In genomic region chr2:110050222-110050621, GRCh38 we compare ENCODE assay signal across 7 cellular contexts.
DNase-seq lines count a peak whose midpoint lies in the region; ATAC-seq, FAIRE-seq and TF ChIP-seq lines count a peak whose summit lies in the region.
"Not testable (repeated sequence)": the region's sequence is repeated elsewhere in the genome, so short reads cannot be mapped to it uniquely, and the experiment has no call there.

No MANE protein-coding gene starts in this region.

- TF ChIP-seq RAD21 in HCT116 (IDR thresholded peaks at IDR 0.05; ENCODE audit: low read depth): not testable (repeated sequence)

- not testable (repeated sequence) for H3K9ac ChIP-seq in HCT116 (ENCODE audit: low read length); PC-3 (ENCODE audit: low read length); keratinocyte (ENCODE audit: control insufficient read depth, extremely low read depth, insufficient read depth, low read length)

- not testable (repeated sequence) for TF ChIP-seq CTCF in HCT116 (IDR thresholded peaks at IDR 0.05 in 2 of 3, conservative IDR thresholded peaks at IDR 0.05 in 1 of 3; ENCODE audit: borderline replicate concordance in 1 of 3, insufficient read depth in 1 of 3, low read depth in 2 of 3, low read length in 2 of 3); PC-3 (conservative IDR thresholded peaks at IDR 0.05; ENCODE audit: low read depth, low read length); RWPE2 (IDR thresholded peaks at IDR 0.05; ENCODE audit: poor library complexity, severe bottlenecking); bronchial epithelial cell (IDR thresholded peaks at IDR 0.05; ENCODE audit: insufficient read depth, low read length, severe bottlenecking); foreskin keratinocyte (conservative IDR thresholded peaks at IDR 0.05); keratinocyte (optimal IDR thresholded peaks at IDR 0.05 in 1 of 3, IDR thresholded peaks at IDR 0.05 in 1 of 3, conservative IDR thresholded peaks at IDR 0.05 in 1 of 3; ENCODE audit: extremely low read depth in 1 of 3, insufficient read depth in 2 of 3, low read length in 3 of 3)

- ATAC-seq in HCT116: peak; percentile 40; the same call in 1 of the 2 replicates
- peak; percentile 53 for ATAC-seq in PC-3
- peak; percentile 75 for ATAC-seq in RWPE2 (ENCODE audit: low read depth)
- peak; percentile 40 for ATAC-seq in esophagus mucosa
- peak; percentile 63 for ATAC-seq in foreskin keratinocyte

- DNase-seq in HCT116 (ENCODE audit: low read depth, low spot score); PC-3; RWPE2 (ENCODE audit: low spot score); bronchial epithelial cell (ENCODE audit: low read depth); foreskin keratinocyte; keratinocyte (ENCODE audit: low read depth, low spot score): not testable (repeated sequence)

- dilution Hi-C loops in keratinocyte (cut with MboI; ENCODE audit: extremely low pct_ligation_motif_present, low sequenced_read_pairs): not testable (repeated sequence)

- intact Hi-C loops in HCT116 (cut with micrococcal nuclease); PC-3 (cut with micrococcal nuclease): not testable (repeated sequence)

- H3F3A ChIP-seq in PC-3 (ENCODE audit: low read length, unreplicated experiment): not testable (repeated sequence)

- not testable (repeated sequence) for H3K9me1 ChIP-seq in keratinocyte (ENCODE audit: control insufficient read depth, extremely low read depth, insufficient read depth, low read length)

- POLR2A ChIA-PET in HCT116 (lab: Charles Lee); PC-3 (lab: Charles Lee; ENCODE audit: unreplicated experiment): not testable (repeated sequence)

- H3K9me3 ChIP-seq in HCT116 (ENCODE audit: control insufficient read depth in 1 of 2, insufficient read depth in 1 of 2, low read depth in 1 of 2, low read length in 2 of 2); PC-3 (ENCODE audit: low read length); RWPE2 (ENCODE audit: severe bottlenecking); keratinocyte (ENCODE audit: control insufficient read depth, low read depth, low read length): not testable (repeated sequence)

- not testable (repeated sequence) for H3K4me3 ChIP-seq in HCT116 (replicated peaks in 1 of 2; ENCODE audit: low read depth in 1 of 2, low read length in 2 of 2); PC-3 (ENCODE audit: low read length); RWPE2 (ENCODE audit: severe bottlenecking); bronchial epithelial cell (ENCODE audit: low read depth, low read length); keratinocyte (ENCODE audit: control insufficient read depth in 2 of 3, extremely low read depth in 1 of 3, insufficient read depth in 2 of 3, low read depth in 1 of 3, low read length in 3 of 3)

- not testable (repeated sequence) for H3K79me2 ChIP-seq in HCT116 (ENCODE audit: insufficient read depth, low read length); PC-3 (ENCODE audit: low read length); keratinocyte (ENCODE audit: control insufficient read depth, insufficient read depth, low read length)

- not testable (repeated sequence) for H3K27ac ChIP-seq in HCT116 (ENCODE audit: low read depth, low read length); PC-3 (ENCODE audit: low read length); foreskin keratinocyte; keratinocyte (ENCODE audit: control insufficient read depth, insufficient read depth, low read length)
- peak overlapping the region; percentile 19 for H3K27ac ChIP-seq in RWPE2 (ENCODE audit: poor library complexity, severe bottlenecking)

- not testable (repeated sequence) for H3K27me3 ChIP-seq in HCT116 (ENCODE audit: insufficient read depth, low read length); PC-3 (ENCODE audit: low read length); RWPE2 (ENCODE audit: insufficient read depth, poor library complexity, severe bottlenecking); bronchial epithelial cell (ENCODE audit: control insufficient read depth, insufficient read depth, low read length); foreskin keratinocyte; keratinocyte (ENCODE audit: control insufficient read depth, extremely low read depth, insufficient read depth, low read length)

- H2AFZ ChIP-seq in HCT116 (ENCODE audit: low read depth, low read length, poor library complexity, severe bottlenecking); PC-3 (ENCODE audit: low read length); keratinocyte (ENCODE audit: control insufficient read depth, low read length): not testable (repeated sequence)

- not testable (repeated sequence) for H3K36me3 ChIP-seq in HCT116 (ENCODE audit: control insufficient read depth in 1 of 2, insufficient read depth in 2 of 2, low read length in 2 of 2); PC-3 (ENCODE audit: low read depth, low read length); RWPE2 (ENCODE audit: low read depth); bronchial epithelial cell (ENCODE audit: control insufficient read depth, insufficient read depth, low read length); keratinocyte (ENCODE audit: control insufficient read depth in 2 of 2, extremely low read depth in 1 of 2, insufficient read depth in 2 of 2, low read length in 2 of 2)

- FAIRE-seq in bronchial epithelial cell (lab: Jason Lieb, UNC) (peak; percentile 84), keratinocyte (lab: Jason Lieb, UNC) (peak; percentile 81)

- H3K9me2 ChIP-seq in HCT116 (ENCODE audit: insufficient read depth); PC-3 (replicated peaks; ENCODE audit: low read length): not testable (repeated sequence)

- not testable (repeated sequence) for TF ChIP-seq POLR2A in HCT116 (IDR thresholded peaks at IDR 0.05; ENCODE audit: borderline replicate concordance, extremely low read depth, insufficient read depth, insufficient read length)

- CTCF ChIA-PET in HCT116 (lab: Charles Lee); PC-3 (lab: Charles Lee): not testable (repeated sequence)

- RAD21 ChIA-PET in HCT116 (lab: Charles Lee; ENCODE audit: low non-redundant PET in 1 of 2, low total read pairs in 2 of 2, uncharacterized antibody in 2 of 2, unreplicated experiment in 2 of 2): not testable (repeated sequence)

- H3K4me1 ChIP-seq in HCT116 (ENCODE audit: control insufficient read depth in 1 of 2, insufficient read depth in 2 of 2, low read length in 2 of 2); PC-3 (ENCODE audit: insufficient read depth, low read length); RWPE2 (ENCODE audit: insufficient read depth, poor library complexity, severe bottlenecking); foreskin keratinocyte; keratinocyte (ENCODE audit: control insufficient read depth, extremely low read depth, insufficient read depth, low read length): not testable (repeated sequence)

- not testable (repeated sequence) for H4K20me1 ChIP-seq in HCT116 (ENCODE audit: insufficient read depth); PC-3 (ENCODE audit: low read length); keratinocyte (ENCODE audit: control insufficient read depth, extremely low read depth, insufficient read depth, low read length)

- not testable (repeated sequence) for H3K4me2 ChIP-seq in HCT116 (ENCODE audit: low read length); PC-3 (ENCODE audit: low read length); keratinocyte (ENCODE audit: control insufficient read depth, extremely low read depth, insufficient read depth, low read depth, low read length)

- not testable (repeated sequence) for BruUV-seq in HCT116 (replicated peaks; lab: Mats Ljungman, UMichigan); PC-3 (replicated peaks; lab: Mats Ljungman, UMichigan)
